In genomic region chr17:67546578-67547527, GRCh38 we compare ENCODE assay signal across 9 cellular contexts.
DNase-seq lines count a peak whose midpoint lies in the region; ATAC-seq lines count a peak whose summit lies in the region.
"Had no signal": no experiment of that assay in that cellular context is flagged by ENCODE, and none has a peak within 500 bp of the region (broad histone marks: within the 10 kb centered on the region; RNA-seq: fewer than 3 reads in every experiment).

No MANE protein-coding gene starts in this region.

- H3K27ac ChIP-seq in cingulate gyrus (ENCODE audit: low read depth, low read length) = peak overlapping the region; percentile 12
- H3K27ac ChIP-seq: neutrophil had no signal

- ATAC-seq in GM19395 (IDR thresholded peaks at IDR 0.05; ENCODE audit: unreplicated experiment) (peak; percentile 99), HG03175 (IDR thresholded peaks at IDR 0.05; ENCODE audit: unreplicated experiment) (peak; percentile 97)

- peak; percentile 51 for DNase-seq in AG20443 (ENCODE audit: low spot score)
- DNase-seq in myocyte (ENCODE audit: low read depth) = peak; percentile 26
- DNase-seq in middle frontal gyrus (ENCODE audit: extremely low spot score, low spot score) = no peak
- DNase-seq in activated CD4-positive, alpha-beta T cell treated with anti-CD3 and anti-CD28 coated beads for 48 hours = no peak
- DNase-seq in activated naive CD4-positive, alpha-beta T cell treated with Interleukin-2 at 50 U/mL for 16 hours = no peak

Comparison
In these comparisons a context has a peak if more than half of its experiments do, and no peak if none do; other contexts are left out.
1. DNase-seq: peak in AG20443 (single experiment) and myocyte (single experiment); none in middle frontal gyrus (single experiment), activated CD4-positive, alpha-beta T cell treated with anti-CD3 and anti-CD28 coated beads for 48 hours (single experiment) and activated naive CD4-positive, alpha-beta T cell treated with Interleukin-2 at 50 U/mL for 16 hours (single experiment).